Comparison of ENCODE assay signal across 24 cellular contexts in the genomic region with DNA sequence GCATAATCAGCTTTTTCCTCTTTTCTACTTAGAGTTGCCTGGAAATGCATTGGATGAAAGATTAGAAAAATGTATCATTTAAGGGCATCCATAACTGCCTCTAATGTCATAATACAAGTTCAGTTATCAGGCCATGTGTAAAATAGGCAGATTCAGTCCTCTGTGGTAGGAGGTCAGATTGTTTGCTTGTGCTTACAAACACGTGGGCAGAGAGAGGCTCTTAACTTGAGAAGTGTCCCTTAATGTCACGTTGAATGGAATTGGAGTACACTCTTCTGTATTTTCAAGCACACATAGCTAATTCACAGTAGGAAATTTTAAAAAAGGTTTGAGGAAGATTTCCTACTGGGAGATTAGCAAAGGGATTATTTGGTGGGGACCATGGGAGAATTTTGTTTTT.
DNase-seq lines count a peak whose midpoint lies in the region; ATAC-seq and TF ChIP-seq lines count a peak whose summit lies in the region.
"Had no signal": no experiment of that assay in that cellular context is flagged by ENCODE, and none has a peak within 500 bp of the region (broad histone marks: within the 10 kb centered on the region; RNA-seq: fewer than 3 reads in every experiment).

No MANE protein-coding gene starts in this region.

- no peak for TF ChIP-seq POLR2A in thyroid gland (IDR thresholded peaks at IDR 0.05)

- 13 to 17% methylated on average over 2 of the region's 2 CpGs for WGBS in thyroid gland, 2 donors

- intact Hi-C loops in thyroid gland (cut with DNase I): no loop called here
- intact Hi-C loops in tibial artery (cut with DNase I; ENCODE audit: low total_unique reads): no loop called here

- H3K36me3 ChIP-seq in thyroid gland: no peaks in the 10 kb centered on the region
- H3K36me3 ChIP-seq in tibial artery: no peaks in the 10 kb centered on the region
- H3K36me3 ChIP-seq: HAP-1, SJSA1 had no signal

- DNase-seq in NCI-H1092 treated with DMSO at 0.1 percent for 48 hours (lab: John Stamatoyannopoulos, UW) (peak; percentile 27), NCI-H1092 (lab: John Stamatoyannopoulos, UW) (no peak), NCI-H2029 (lab: John Stamatoyannopoulos, UW) (peak; percentile 30), NCI-H510A treated with DMSO at 0.1 percent for 48 hours (lab: John Stamatoyannopoulos, UW) (peak; percentile 61), thyroid gland (peak; percentile 45 to 46), tibial artery (no peak), AG20443 (ENCODE audit: low spot score) (no peak)
- DNase-seq: Calu3; CD8-positive, alpha-beta memory T cell; DMS153; KG1; NCI-H1105; NCI-H1694; NCI-H2171; NCI-H446 treated with DMSO at 0.1 percent for 48 hours; T-helper 1 cell had no signal

- peaks cover 19 to 34% of the 10 kb centered on the region in 2 donors for H3K4me1 ChIP-seq in thyroid gland
- no peaks in the 10 kb centered on the region for H3K4me1 ChIP-seq in tibial artery
- H3K4me1 ChIP-seq: HAP-1, SJSA1 had no signal

- TF ChIP-seq CTCF in thyroid gland (IDR thresholded peaks at IDR 0.05): no peak
- no peak for TF ChIP-seq CTCF in tibial artery (IDR thresholded peaks at IDR 0.05)

- no peak for ATAC-seq in GM18498 (IDR thresholded peaks at IDR 0.05; ENCODE audit: unreplicated experiment)
- ATAC-seq: GM23338, Panc1, Right ventricle myocardium inferior had no signal

- H3K27ac ChIP-seq in thyroid gland (peak overlapping the region in 1 of 3 donors; percentile 14), tibial artery (no peak overlapping the region)
- H3K27ac ChIP-seq: 22Rv1, C4-2B, SJSA1 had no signal

- H3K4me3 ChIP-seq in thyroid gland (replicated peaks in 1 of 3) (no peak overlapping the region), tibial artery (no peak overlapping the region)
- H3K4me3 ChIP-seq: GM23338, HAP-1, SJSA1 had no signal

- H3K27me3 ChIP-seq in thyroid gland (no peaks in the 10 kb centered on the region), tibial artery (no peaks in the 10 kb centered on the region)
- H3K27me3 ChIP-seq: SJSA1 had no signal

- no peaks in the 10 kb centered on the region for H3K9me3 ChIP-seq in thyroid gland
- no peaks in the 10 kb centered on the region for H3K9me3 ChIP-seq in tibial artery
- H3K9me3 ChIP-seq: HAP-1, SJSA1 had no signal

Comparison
In these comparisons a context has a peak if more than half of its experiments do, and no peak if none do; other contexts are left out.
1. DNase-seq: peak in NCI-H1092 treated with DMSO at 0.1 percent for 48 hours (single experiment), NCI-H2029 (single experiment), NCI-H510A treated with DMSO at 0.1 percent for 48 hours (single experiment) and thyroid gland (2 of 2); none in NCI-H1092 (single experiment), tibial artery (0 of 2) and AG20443 (single experiment).